Comparison of ENCODE assay signal across 23 cellular contexts in genomic region chr14:62301076-62301475, GRCh38.
"Had no signal": no experiment of that assay in that cellular context is flagged by ENCODE, and none has a peak within 500 bp of the region (broad histone marks: within the 10 kb centered on the region; RNA-seq: fewer than 3 reads in every experiment).

No MANE protein-coding gene starts in this region.

- H3K27me3 ChIP-seq: neutrophil, ovary, vagina had no signal

- H3K9me3 ChIP-seq: neutrophil, ovary, prostate gland, thoracic aorta, vagina had no signal

- H3K4me1 ChIP-seq: prostate gland, vagina had no signal

- H3K4me3 ChIP-seq: ovary, prostate gland, skin epidermis, thoracic aorta, vagina had no signal

- H3K36me3 ChIP-seq: neutrophil, ovary, prostate gland, thoracic aorta, vagina, WERI-Rb-1 had no signal

- H3K27ac ChIP-seq: neutrophil, ovary, prostate gland, skin epidermis, thoracic aorta, vagina, WERI-Rb-1 had no signal

- DNase-seq: activated CD4-positive, alpha-beta T cell treated with anti-CD3 and anti-CD28 coated beads for 48 hours; activated CD4-positive, alpha-beta T cell treated with anti-CD3 and anti-CD28 coated beads, Interleukin-2, amount 50 U/mL, for 48 hours; activated CD8-positive, alpha-beta memory T cell treated with anti-CD3 and anti-CD28 coated beads, Interleukin-2, amount 50 U/mL, for 4 hours; activated effector memory CD4-positive, alpha-beta T cell treated with anti-CD3 and anti-CD28 coated beads, Interleukin-2, amount 50 U/mL, for 16 hours; activated naive CD4-positive, alpha-beta T cell treated with anti-CD3 and anti-CD28 coated beads for 36 hours; activated naive CD8-positive, alpha-beta T cell treated with anti-CD3 and anti-CD28 coated beads for 36 hours; activated T-cell treated with anti-CD3 and anti-CD28 coated beads, Interleukin-2, amount 50 U/mL, for 1 hour; amniotic stem cell; effector CD8-positive, alpha-beta T cell; left cardiac atrium; left ventricle myocardium superior; nephron progenitor cell; ovary; retina; stimulated activated CD4-positive, alpha-beta T cell treated with anti-CD3 and anti-CD28 coated beads, Interleukin-4, amount 100 ng/mL, for 24 hours; T-helper 17 cell; T1000; WERI-Rb-1 had no signal
